Comparison of ENCODE assay signal across 9 cellular contexts in the genomic region with DNA sequence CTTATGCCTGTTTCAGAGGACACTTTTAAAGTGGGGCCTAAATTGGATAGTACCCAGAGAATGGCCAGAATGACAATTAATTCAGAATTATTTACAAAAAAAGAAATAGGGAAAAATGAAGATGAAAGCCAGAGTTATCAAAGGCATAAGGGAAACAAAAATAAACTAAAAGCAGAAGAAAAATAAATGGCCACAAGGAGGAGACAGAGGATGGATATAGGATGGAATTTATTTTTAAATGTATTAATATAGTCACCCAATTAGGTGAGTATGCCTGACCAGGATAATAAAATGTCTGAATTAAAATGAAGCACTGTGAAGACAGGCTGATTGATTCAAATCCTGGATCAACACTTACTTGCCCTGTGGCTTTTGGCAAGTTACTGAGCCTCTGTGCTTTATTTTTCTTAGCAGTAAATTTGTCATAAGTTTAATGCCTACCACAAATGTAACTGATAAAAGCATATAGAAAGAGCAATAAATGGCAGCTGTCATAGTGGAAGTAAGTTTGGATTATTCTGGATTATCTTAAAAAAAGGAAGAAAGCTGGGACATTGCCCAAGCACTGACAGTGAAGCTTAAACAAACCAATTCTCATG. TPM values are rescaled to one million over a fixed set of nuclear protein-coding genes. Genes with fewer than 3 reads are reported as not detected.
DNase-seq lines count a peak whose midpoint lies in the region; ATAC-seq, FAIRE-seq and TF ChIP-seq lines count a peak whose summit lies in the region.
"Had no signal": no experiment of that assay in that cellular context is flagged by ENCODE, and none has a peak within 500 bp of the region (broad histone marks: within the 10 kb centered on the region; RNA-seq: fewer than 3 reads in every experiment).

No MANE protein-coding gene starts in this region.

- no peaks in the 10 kb centered on the region for H3K36me3 ChIP-seq in GM23248 (ENCODE audit: low read depth)
- H3K36me3 ChIP-seq in kidney (ENCODE audit: control insufficient read depth in 1 of 2, insufficient read depth in 2 of 2, low read length in 2 of 2): no peaks in the 10 kb centered on the region

- H3K4me3 ChIP-seq in GM23248: no peak overlapping the region
- no peak overlapping the region for H3K4me3 ChIP-seq in kidney (ENCODE audit: low read length in 2 of 2)

- no peak for ATAC-seq in GM19452 (IDR thresholded peaks at IDR 0.05; ENCODE audit: unreplicated experiment)

- H3K9me2 ChIP-seq in GM23248 (ENCODE audit: insufficient read depth): no peaks in the 10 kb centered on the region

- H4K20me1 ChIP-seq in GM23248 (ENCODE audit: insufficient read depth): no peaks in the 10 kb centered on the region

- peaks cover 19% of the 10 kb centered on the region for H3F3A ChIP-seq in GM23248 (ENCODE audit: insufficient read depth)

- in situ Hi-C loops in ACHN (cut with HindIII; ENCODE audit: low pct_ligation_motif_present, low pct_unique_long_range_greater_than_20kb, low sequenced_read_pairs) (no loop called here), GM23248 (cut with MboI) (no loop called here)

- H3K4me1 ChIP-seq in GM23248 (ENCODE audit: insufficient read depth): peaks cover 10% of the 10 kb centered on the region
- H3K4me1 ChIP-seq in kidney (ENCODE audit: control insufficient read depth in 1 of 2, insufficient read depth in 1 of 2, low read depth in 1 of 2, low read length in 2 of 2): no peaks in the 10 kb centered on the region

- FAIRE-seq in kidney (lab: Jason Lieb, UNC): peak; percentile 23

- DNase-seq in ACHN (peak; percentile 21), GM23248 (peak; percentile 48), SW480 (ENCODE audit: low spot score) (peak; percentile 47), kidney (no peak), globus pallidus (ENCODE audit: low spot score) (no peak), GM19240 (ENCODE audit: insufficient read length, low spot score) (no peak), HuH-7.5 (ENCODE audit: low spot score) (no peak)

- H3K9ac ChIP-seq in GM23248 (no peak overlapping the region), kidney (ENCODE audit: low read length in 2 of 2) (no peak overlapping the region)

- H3K27ac ChIP-seq in GM23248 (no peak overlapping the region), kidney (ENCODE audit: low read depth in 2 of 2, low read length in 2 of 2) (no peak overlapping the region)

- H3K4me2 ChIP-seq in GM23248 (ENCODE audit: unreplicated experiment): no peak overlapping the region

- intact Hi-C loops in kidney (cut with DNase I): no loop called here

- H3K9me3 ChIP-seq in GM23248 (ENCODE audit: low read depth): no peaks in the 10 kb centered on the region
- no peaks in the 10 kb centered on the region for H3K9me3 ChIP-seq in kidney (ENCODE audit: control insufficient read depth in 1 of 2, low read length in 2 of 2)

- no peaks in the 10 kb centered on the region for H3K79me2 ChIP-seq in GM23248 (ENCODE audit: insufficient read depth)

- H2AFZ ChIP-seq in GM23248: no peak overlapping the region

- no peaks in the 10 kb centered on the region for H3K27me3 ChIP-seq in GM23248 (replicated peaks; ENCODE audit: insufficient read depth)

- no peak for TF ChIP-seq CTCF in kidney (IDR thresholded peaks at IDR 0.05; ENCODE audit: borderline replicate concordance, extremely low read depth, insufficient read depth)

RNA-seq across cellular contexts. Expression of a gene that starts 3.4 kb away (rescaled TPM):
- total RNA-seq in GM23248 (2014; rRNA removed; shearing (Covaris generic)): not detected in 2 replicates
- polyA plus RNA-seq in GM23248 (2016; fragmentation: Nextera tagmentation; extraction: Ambion mirVana) (not detected in 2 replicates), kidney (ENCODE audit: insufficient read depth, low read depth, low replicate concordance) (not detected)
- 0.57 TPM for total RNA-seq in kidney

RNA-seq across cellular contexts. Expression of a gene that starts 23.5 kb away (rescaled TPM):
- total RNA-seq in GM23248 (2014; rRNA removed; shearing (Covaris generic)): not detected in 2 replicates
- polyA plus RNA-seq in GM23248 (2016; fragmentation: Nextera tagmentation; extraction: Ambion mirVana) (not detected in 2 replicates), kidney (ENCODE audit: insufficient read depth, low read depth, low replicate concordance) (not detected)
- not detected for total RNA-seq in kidney

RNA-seq across cellular contexts. Expression of a gene that starts 35.0 kb away (rescaled TPM):
- total RNA-seq in GM23248 (2014; rRNA removed; shearing (Covaris generic)): not detected in 2 replicates
- polyA plus RNA-seq in GM23248 (2016; fragmentation: Nextera tagmentation; extraction: Ambion mirVana): not detected in 2 replicates
- not detected for total RNA-seq in kidney
- polyA plus RNA-seq in kidney (ENCODE audit: insufficient read depth, low read depth, low replicate concordance): not detected
- polyA plus RNA-seq: esophagus had no signal

Comparison
In these comparisons a context has a peak if more than half of its experiments do, and no peak if none do; other contexts are left out.
1. DNase-seq: peak in ACHN (single experiment), GM23248 (single experiment) and SW480 (single experiment); none in kidney (single experiment), globus pallidus (single experiment), GM19240 (single experiment) and HuH-7.5 (single experiment).